ENCODE assay signal across 9 cellular contexts in the genomic region with DNA sequence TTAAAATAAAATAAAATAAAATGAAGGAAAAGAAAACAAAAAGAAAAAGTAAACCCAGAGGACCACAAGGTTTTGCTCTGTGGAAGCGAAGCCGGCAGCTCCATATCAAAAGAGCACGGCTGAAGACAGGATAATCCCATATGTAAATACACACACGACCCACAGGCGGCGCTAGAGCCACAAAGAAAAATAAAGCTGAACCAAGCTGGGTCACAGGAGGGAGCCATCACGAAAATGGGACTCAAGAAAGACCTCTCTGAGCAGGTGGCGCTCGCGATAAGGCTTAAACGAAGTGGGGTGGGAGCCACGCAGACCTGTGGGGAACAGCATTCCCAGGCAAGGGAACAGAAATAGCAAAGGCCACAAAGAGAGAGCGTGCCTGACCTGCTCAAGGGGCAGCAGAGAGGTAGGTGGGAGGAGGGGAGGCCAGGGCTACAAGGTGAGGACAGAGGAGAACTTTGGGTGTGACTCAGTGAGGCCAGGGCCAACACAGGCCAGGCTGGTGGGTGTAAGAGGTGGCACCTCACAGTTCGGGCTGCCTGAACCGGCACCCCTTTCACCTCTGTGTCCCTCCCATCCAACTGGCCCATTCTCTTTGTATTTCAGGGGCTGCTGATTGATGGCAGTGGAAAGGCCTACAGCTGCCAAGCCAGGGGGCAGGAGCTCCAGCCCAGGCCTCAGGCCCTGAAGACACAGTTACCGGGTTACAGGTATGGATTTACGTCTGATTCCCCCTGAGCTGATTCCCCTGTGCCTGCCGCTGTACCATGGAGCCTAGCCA. TPM values are rescaled to one million over a fixed set of nuclear protein-coding genes. Genes with fewer than 3 reads are reported as not detected.
DNase-seq lines count a peak whose midpoint lies in the region; ATAC-seq and TF ChIP-seq lines count a peak whose summit lies in the region.
"Had no signal": no experiment of that assay in that cellular context is flagged by ENCODE, and none has a peak within 500 bp of the region (broad histone marks: within the 10 kb centered on the region; RNA-seq: fewer than 3 reads in every experiment).

No MANE protein-coding gene starts in this region.

- H3K4me1 Mint-ChIP-seq in activated T-helper 17 cell treated with anti-CD3 and anti-CD28 coated beads, Interleukin-2, amount 50 U/mL, for 72 hours, result peaks cover 4% of the 10 kb centered on the region

- no peak for TF ChIP-seq EP300 in gastroesophageal sphincter (IDR thresholded peaks at IDR 0.05)

- H3K27ac ChIP-seq in RWPE1, result no peak overlapping the region
- peak overlapping the region in 3 of 4 donors; percentile 41 to 55 (median 43) for H3K27ac ChIP-seq in gastroesophageal sphincter

- peaks cover 0 to 80% of the 10 kb centered on the region in 2 donors for H3K36me3 ChIP-seq in gastroesophageal sphincter

- peak; percentile 74 for ATAC-seq in activated T-helper 17 cell treated with anti-CD3 and anti-CD28 coated beads, Interleukin-2, amount 50 U/mL, for 72 hours (replicated peaks)
- ATAC-seq in gastroesophageal sphincter (peak; percentile 62), HG02642 (IDR thresholded peaks at IDR 0.05; ENCODE audit: poor library complexity, unreplicated experiment) (no peak)

- no peaks in the 10 kb centered on the region for H3K36me3 Mint-ChIP-seq in activated T-helper 17 cell treated with anti-CD3 and anti-CD28 coated beads, Interleukin-2, amount 50 U/mL, for 72 hours (ENCODE audit: low read depth)

- peak; percentile 96 for TF ChIP-seq CTCF in RWPE1 (conservative IDR thresholded peaks at IDR 0.05; ENCODE audit: low read depth)
- TF ChIP-seq CTCF in gastroesophageal sphincter (IDR thresholded peaks at IDR 0.05), result peak; percentile 58 to 98 (median 86)

- no peaks in the 10 kb centered on the region for H3K9me3 Mint-ChIP-seq in activated T-helper 17 cell treated with anti-CD3 and anti-CD28 coated beads, Interleukin-2, amount 50 U/mL, for 72 hours

- TF ChIP-seq POLR2A in gastroesophageal sphincter (IDR thresholded peaks at IDR 0.05), result no peak

- WGBS in gastroesophageal sphincter (ENCODE audit: low coverage in 1 of 2), 2 donors, result 7 to 31% methylated on average over 6 to 14 of the region's 18 CpGs

- POLR2A ChIA-PET in RWPE1 (lab: Yijun Ruan, JAX; ENCODE audit: low non-redundant PET), result interaction anchor here (0.5 to 0.6 kb wide), 2 partner anchors 391 to 401 kb away, joined by 3 read pairs; no protein-coding TSS in a partner anchor

- H3K27me3 Mint-ChIP-seq in activated T-helper 17 cell treated with anti-CD3 and anti-CD28 coated beads, Interleukin-2, amount 50 U/mL, for 72 hours, result no peaks in the 10 kb centered on the region

- peak overlapping the region; percentile 35 for H3K4me3 Mint-ChIP-seq in activated T-helper 17 cell treated with anti-CD3 and anti-CD28 coated beads, Interleukin-2, amount 50 U/mL, for 72 hours

- H3K27me3 ChIP-seq in gastroesophageal sphincter, result no peaks in the 10 kb centered on the region

- CTCF ChIA-PET in RWPE1 (lab: Yijun Ruan, JAX), result interaction anchor here (0.5 to 5.3 kb wide), 70 partner anchors 9 to 1293 kb away, joined by 3 to 130 read pairs (median 4); partner anchors contain the start of gene SPATA2

- DNase-seq in DMS79 (lab: John Stamatoyannopoulos, UW) (peak; percentile 10), M059J (ENCODE audit: low read depth) (peak; percentile 82), RWPE1 (ENCODE audit: low spot score) (peak; percentile 88), pons (ENCODE audit: low spot score) (peak; percentile 38), ureter (ENCODE audit: low spot score) (peak; percentile 78)

- no peaks in the 10 kb centered on the region for H3K9me3 ChIP-seq in gastroesophageal sphincter

- H3K27ac Mint-ChIP-seq in activated T-helper 17 cell treated with anti-CD3 and anti-CD28 coated beads, Interleukin-2, amount 50 U/mL, for 72 hours, result peak overlapping the region; percentile 67

- peaks cover 0 to 9% (median 0%) of the 10 kb centered on the region in 3 donors for H3K4me1 ChIP-seq in gastroesophageal sphincter

- no peak overlapping the region for H3K4me3 ChIP-seq in gastroesophageal sphincter

RNA-seq across cellular contexts. Expression of gene PTGIS, which starts 26.0 kb away (rescaled TPM):
- total RNA-seq in M059J (2014; rRNA removed; shearing (Covaris generic)), result 0.02 and 0.07 TPM in 2 replicates
- 1 to 10 TPM in 1 of 2 donors, under 1 TPM in 1; 0.56 to 2.3 TPM for total RNA-seq in activated T-helper 17 cell treated with anti-CD3 and anti-CD28 coated beads, Interleukin-2, amount 50 U/mL, for 72 hours
- 100 to 1,000 TPM in 3 of 4 donors, 10 to 100 TPM in 1; 75.3 to 169 (median 137) TPM for total RNA-seq in gastroesophageal sphincter
- total RNA-seq in ureter, result 57.8 TPM

RNA-seq across cellular contexts. Expression of gene KCNB1, which starts 59.5 kb away (rescaled TPM):
- total RNA-seq in M059J (2014; rRNA removed; shearing (Covaris generic)), result not detected in 2 replicates
- not detected for total RNA-seq in activated T-helper 17 cell treated with anti-CD3 and anti-CD28 coated beads, Interleukin-2, amount 50 U/mL, for 72 hours
- total RNA-seq in gastroesophageal sphincter (10 to 100 TPM; 26.3 to 44.1 (median 38.0) TPM), ureter (1.6 TPM)
- total RNA-seq: activated CD8-positive, alpha-beta memory T cell treated with anti-CD3 and anti-CD28 coated beads for 36 hours had no signal

Comparison
In these comparisons a context has a peak if more than half of its experiments do, and no peak if none do; other contexts are left out.
1. DNase-seq: peak in every context shown above with its lines; median percentile 88 in RWPE1; 82 in M059J; 78 in ureter; 38 in pons; 10 in DMS79.
2. RNA of gene PTGIS, which starts 26.0 kb away (total RNA-seq): 75.3 to 169 TPM in gastroesophageal sphincter and 57.8 TPM in ureter (single experiment); 0.56 to 2.3 TPM in activated T-helper 17 cell treated with anti-CD3 and anti-CD28 coated beads, Interleukin-2, amount 50 U/mL, for 72 hours and 0.02 to 0.07 TPM in M059J; every median in the first group is over 10 times any median in the second.
3. RNA of gene KCNB1, which starts 59.5 kb away (total RNA-seq): 26.3 to 44.1 TPM in gastroesophageal sphincter; 1.6 TPM in ureter (single experiment), not detected in M059J and not detected in activated T-helper 17 cell treated with anti-CD3 and anti-CD28 coated beads, Interleukin-2, amount 50 U/mL, for 72 hours; every median in the first group is over 10 times any median in the second.